Comparison of ENCODE assay signal across 7 cellular contexts in the genomic region with DNA sequence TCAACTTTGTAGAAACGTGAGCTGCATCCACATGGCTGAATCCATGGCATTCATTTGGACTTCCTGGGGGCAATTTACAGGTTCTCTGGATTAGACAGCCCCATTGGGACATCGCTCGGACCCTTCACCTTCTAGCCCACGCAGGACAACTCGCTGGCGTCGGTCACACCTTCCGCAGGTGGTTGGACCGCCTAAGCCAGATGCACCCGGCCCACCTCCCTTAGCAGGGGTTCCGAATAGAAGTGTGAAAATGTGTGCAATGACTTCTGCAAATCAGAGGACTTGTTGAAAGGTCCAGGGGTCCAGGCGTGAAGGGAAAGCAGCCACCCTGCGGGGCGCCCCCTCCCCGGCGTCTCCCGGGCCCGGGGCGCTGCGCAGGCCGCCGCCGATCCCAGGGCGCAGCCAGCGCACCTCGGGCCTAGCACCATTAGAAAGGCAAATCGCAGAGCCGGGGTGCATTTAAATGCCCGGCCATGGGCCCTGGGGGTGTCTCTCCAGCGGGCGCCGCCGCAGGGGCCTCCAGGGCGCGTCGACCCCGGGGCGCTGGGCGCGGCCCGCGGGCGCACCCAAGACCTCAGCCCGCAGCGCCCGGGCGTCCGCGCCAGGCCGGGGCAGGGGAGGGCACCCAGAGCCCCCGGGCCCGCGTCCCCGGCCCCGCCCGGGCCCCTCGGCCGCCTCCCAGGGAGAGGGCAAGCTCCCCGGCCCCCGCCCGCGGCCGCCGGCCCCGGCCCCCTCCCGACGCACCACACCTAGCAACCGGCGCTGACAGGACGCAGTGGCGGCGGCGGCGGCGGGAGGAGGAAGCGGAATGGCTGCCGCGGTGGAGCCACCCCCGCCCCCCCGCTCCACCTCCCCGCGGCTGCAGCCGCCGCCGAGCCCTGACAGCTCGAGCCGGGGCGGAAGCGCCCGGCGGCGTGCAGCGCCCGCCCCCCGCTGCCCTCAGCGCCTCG. TPM values are rescaled to one million over a fixed set of nuclear protein-coding genes. Genes with fewer than 3 reads are reported as not detected.
A peak's percentile ranks its signal among the peaks of the same experiment; 100 is the strongest.
DNase-seq lines count a peak whose midpoint lies in the region; ATAC-seq and TF ChIP-seq lines count a peak whose summit lies in the region.

No MANE protein-coding gene starts in this region.

- POLR2A ChIA-PET in activated CD4-positive, alpha-beta T cell treated with anti-CD3 and anti-CD28 coated beads for 36 hours (lab: Charles Lee), result no interaction called here

- H3K36me3 ChIP-seq in colonic mucosa (no peaks in the 10 kb centered on the region), liver (ENCODE audit: control insufficient read depth in 4 of 4, insufficient read depth in 3 of 4, low read depth in 1 of 4, low read length in 3 of 4) (no peaks in the 10 kb centered on the region)

- CTCF ChIA-PET in activated CD4-positive, alpha-beta T cell treated with anti-CD3 and anti-CD28 coated beads for 36 hours (lab: Charles Lee), result interaction anchor here (0.6 to 1.0 kb wide), 3 partner anchors 13 to 527 kb away, joined by 3 read pairs; no protein-coding TSS in a partner anchor

- H3K27ac Mint-ChIP-seq in activated CD4-positive, alpha-beta T cell treated with anti-CD3 and anti-CD28 coated beads for 36 hours, result peak overlapping the region; percentile 55

- peak overlapping the region; percentile 52 for H3K4me3 ChIP-seq in colonic mucosa
- peak overlapping the region; percentile 30 to 100 (median 75) for H3K4me3 ChIP-seq in liver (ENCODE audit: low read depth in 1 of 3, low read length in 3 of 3)

- in situ Hi-C loops in GM13976 (cut with MboI; ENCODE audit: low sequenced_read_pairs, unreplicated experiment), result no loop called here

- H3K27ac ChIP-seq in colonic mucosa (peak overlapping the region; percentile 8), liver (ENCODE audit: low read depth in 1 of 2, low read length in 2 of 2) (peak overlapping the region in 1 of 2 donors; percentile 3)

- peak; percentile 76 for ATAC-seq in HG02678 (IDR thresholded peaks at IDR 0.05; ENCODE audit: unreplicated experiment)
- ATAC-seq in activated CD4-positive, alpha-beta T cell treated with anti-CD3 and anti-CD28 coated beads for 36 hours, result peak; percentile 68

- H3K9me3 Mint-ChIP-seq in activated CD4-positive, alpha-beta T cell treated with anti-CD3 and anti-CD28 coated beads for 36 hours (ENCODE audit: low read depth), result no peaks in the 10 kb centered on the region

- DNase-seq in GM13976 (ENCODE audit: low spot score) (peak; percentile 85), NCI-H146 treated with DMSO at 0.1 percent for 48 hours (lab: John Stamatoyannopoulos, UW; ENCODE audit: unreplicated experiment) (peak; percentile 50), colonic mucosa (peak; percentile 80)
- peak; percentile 76 for DNase-seq in activated CD4-positive, alpha-beta T cell treated with anti-CD3 and anti-CD28 coated beads for 36 hours
- DNase-seq in stimulated activated CD4-positive, alpha-beta T cell treated with anti-CD3 and anti-CD28 coated beads, Interleukin-4, amount 100 ng/mL, for 1 hour, result peak; percentile 72

- peaks cover 40% of the 10 kb centered on the region for H3K4me1 Mint-ChIP-seq in activated CD4-positive, alpha-beta T cell treated with anti-CD3 and anti-CD28 coated beads for 36 hours

- H3K4me3 Mint-ChIP-seq in activated CD4-positive, alpha-beta T cell treated with anti-CD3 and anti-CD28 coated beads for 36 hours, result peak overlapping the region; percentile 63

- intact Hi-C loops in activated CD4-positive, alpha-beta T cell treated with anti-CD3 and anti-CD28 coated beads for 36 hours (cut with DNase I, micrococcal nuclease), result loop anchor here in 1 of 2 experiments (1.0 kb wide), 2 partner anchors 24 to 60 kb away; no protein-coding TSS in a partner anchor
- intact Hi-C loops in colonic mucosa (cut with DNase I), result no loop called here

- H3K9ac ChIP-seq in colonic mucosa (ENCODE audit: low read depth in 2 of 2, low read length in 2 of 2) (peak overlapping the region; percentile 30 to 67), liver (ENCODE audit: low read depth in 1 of 2, low read length in 2 of 2) (no peak overlapping the region)

- TF ChIP-seq RAD21 in liver (IDR thresholded peaks at IDR 0.05), result no peak

- peaks cover 2% of the 10 kb centered on the region for H3K27me3 Mint-ChIP-seq in activated CD4-positive, alpha-beta T cell treated with anti-CD3 and anti-CD28 coated beads for 36 hours

- no peaks in the 10 kb centered on the region for H3K4me1 ChIP-seq in colonic mucosa
- peaks cover 0 to 22% (median 15%) of the 10 kb centered on the region in 4 donors for H3K4me1 ChIP-seq in liver (ENCODE audit: control insufficient read depth in 4 of 4, insufficient read depth in 4 of 4, low read length in 3 of 4)

- H3K36me3 Mint-ChIP-seq in activated CD4-positive, alpha-beta T cell treated with anti-CD3 and anti-CD28 coated beads for 36 hours (ENCODE audit: low read depth), result no peaks in the 10 kb centered on the region

- TF ChIP-seq CTCF in GM13976 (IDR thresholded peaks at IDR 0.05; ENCODE audit: borderline replicate concordance, control extremely low read depth, extremely low read depth, insufficient read depth, missing control alignments), result no peak
- TF ChIP-seq CTCF in colonic mucosa (IDR thresholded peaks at IDR 0.05), result no peak
- TF ChIP-seq CTCF in liver (IDR thresholded peaks at IDR 0.05; ENCODE audit: low read depth, low read length, missing input control), result no peak

- H3K9me3 ChIP-seq in colonic mucosa, result no peaks in the 10 kb centered on the region
- H3K9me3 ChIP-seq in liver (ENCODE audit: control insufficient read depth in 4 of 4, low read length in 3 of 4), result no peaks in the 10 kb centered on the region

- WGBS in liver, result 2% methylated on average over 97 of the region's 97 CpGs

- no peaks in the 10 kb centered on the region for H3K27me3 ChIP-seq in colonic mucosa
- no peaks in the 10 kb centered on the region for H3K27me3 ChIP-seq in liver (ENCODE audit: control insufficient read depth in 4 of 4, insufficient read depth in 4 of 4, low read length in 3 of 4)

TF ChIP-seq in liver, 16 proteins besides CTCF, POLR2A, EP300 and RAD21:
- TF ChIP-seq GABPA (IDR thresholded peaks at IDR 0.05 in 1 of 2, conservative IDR thresholded peaks at IDR 0.05 in 1 of 2) (no peak), YY1 (IDR thresholded peaks at IDR 0.05) (peak; percentile 29)

RNA-seq across cellular contexts. Expression of a gene that starts 1.2 kb away (rescaled TPM):
- 1 to 10 TPM; 5.2 to 6.9 TPM for total RNA-seq in activated CD4-positive, alpha-beta T cell treated with anti-CD3 and anti-CD28 coated beads for 36 hours
- 10 to 100 TPM in 1 of 2 donors, 1 to 10 TPM in 1; 1.8 to 10.1 TPM for total RNA-seq in colonic mucosa
- total RNA-seq in liver, result 10 to 100 TPM in 1 of 2 donors, 1 to 10 TPM in 1; 2.7 to 17.8 TPM
- polyA plus RNA-seq in liver, result 1 to 10 TPM; 3.9 to 4.1 TPM

Comparison
In these comparisons a context has a peak if more than half of its experiments do, and no peak if none do; other contexts are left out.
1. H3K9ac ChIP-seq: peak in colonic mucosa (2 of 2); none in liver (0 of 2).
2. Peak in every context shown above with its lines, with median percentiles within 50 percentile points of each other: DNase-seq.